In genomic region chr18:5420909-5421308, GRCh38 we compare ENCODE assay signal across 12 cellular contexts.
"Had no signal": no experiment of that assay in that cellular context is flagged by ENCODE, and none has a peak within 500 bp of the region (broad histone marks: within the 10 kb centered on the region; RNA-seq: fewer than 3 reads in every experiment).

No MANE protein-coding gene starts in this region.

- H3K27me3 ChIP-seq: breast epithelium had no signal

- H3K4me3 Mint-ChIP-seq: activated T-helper 17 cell treated with anti-CD3 and anti-CD28 coated beads, Interleukin-2, amount 50 U/mL, for 72 hours; mesothelial cell of epicardium; stimulated activated naive B cell treated with anti-CD40 and anti-IgM and Interleukin-4, amounts not matched to agents 10 μg/mL and 1 μg/mL and 100 μg/mL, for 72 hours had no signal

- H3K4me3 ChIP-seq: breast epithelium, lower lobe of right lung, psoas muscle had no signal

- H3K9me3 ChIP-seq: breast epithelium, lower lobe of right lung, psoas muscle had no signal

- H3K9me3 Mint-ChIP-seq: activated T-helper 17 cell treated with anti-CD3 and anti-CD28 coated beads, Interleukin-2, amount 50 U/mL, for 72 hours; mesothelial cell of epicardium; stimulated activated naive B cell treated with anti-CD40 and anti-IgM and Interleukin-4, amounts not matched to agents 10 μg/mL and 1 μg/mL and 100 μg/mL, for 72 hours had no signal

- H3K36me3 ChIP-seq: breast epithelium had no signal

- H3K27ac Mint-ChIP-seq: activated T-helper 17 cell treated with anti-CD3 and anti-CD28 coated beads, Interleukin-2, amount 50 U/mL, for 72 hours; mesothelial cell of epicardium; stimulated activated naive B cell treated with anti-CD40 and anti-IgM and Interleukin-4, amounts not matched to agents 10 μg/mL and 1 μg/mL and 100 μg/mL, for 72 hours had no signal

- H3K4me1 Mint-ChIP-seq: activated T-helper 17 cell treated with anti-CD3 and anti-CD28 coated beads, Interleukin-2, amount 50 U/mL, for 72 hours; mesothelial cell of epicardium had no signal

- H3K27ac ChIP-seq: breast epithelium, lower lobe of right lung, psoas muscle had no signal

- DNase-seq: activated CD4-positive, alpha-beta T cell treated with anti-CD3 and anti-CD28 coated beads, Interleukin-2, amount 50 U/mL, for 1 hour; activated naive CD4-positive, alpha-beta T cell treated with Interleukin-2 at 50 U/mL for 16 hours; glutamatergic neuron; lower lobe of right lung; psoas muscle; stimulated activated CD4-positive, alpha-beta T cell treated with anti-CD3 and anti-CD28 coated beads, Interleukin-12 subunit alpha, Interleukin-12 subunit beta, amount 100 ng/mL, for 4 hours; stimulated activated naive B cell treated with anti-CD40 and anti-IgM and Interleukin-4, amounts not matched to agents 10 μg/mL and 1 μg/mL and 100 μg/mL, for 72 hours; trophoblast cell had no signal

- H3K4me1 ChIP-seq: breast epithelium, psoas muscle had no signal

- ATAC-seq: activated T-helper 17 cell treated with anti-CD3 and anti-CD28 coated beads, Interleukin-2, amount 50 U/mL, for 72 hours; esophagus mucosa; lower lobe of right lung; stimulated activated naive B cell treated with anti-CD40 and anti-IgM and Interleukin-4, amounts not matched to agents 10 μg/mL and 1 μg/mL and 100 μg/mL, for 72 hours had no signal

- H3K36me3 Mint-ChIP-seq: stimulated activated naive B cell treated with anti-CD40 and anti-IgM and Interleukin-4, amounts not matched to agents 10 μg/mL and 1 μg/mL and 100 μg/mL, for 72 hours had no signal
